In genomic region chr22:38272373-38273134, GRCh38 we compare ENCODE assay signal across 8 cellular contexts. TPM values are rescaled to one million over a fixed set of nuclear protein-coding genes. Genes with fewer than 3 reads are reported as not detected.
DNase-seq lines count a peak whose midpoint lies in the region; ATAC-seq and TF ChIP-seq lines count a peak whose summit lies in the region.

Gene TMEM184B, minus strand, starts transcription at chr22:38273010. Its CDS starts 25,049 bp downstream, at chr22:38247961.

- peaks cover 6% of the 10 kb centered on the region; the same call in 1 of the 2 replicates for H4K20me1 ChIP-seq in DOHH2 (ENCODE audit: control insufficient read depth, insufficient read depth, low read depth, low read length)

- H3K27me3 ChIP-seq in DOHH2 (ENCODE audit: control insufficient read depth, low read length) (peaks cover 7% of the 10 kb centered on the region), breast epithelium (no peaks in the 10 kb centered on the region)

- TF ChIP-seq CTCF in DOHH2 (IDR thresholded peaks at IDR 0.05; ENCODE audit: low read depth, low read length, poor library complexity, severe bottlenecking) (no peak), NB4 (IDR thresholded peaks at IDR 0.05; ENCODE audit: low read depth, low read length) (no peak), WI38 (IDR thresholded peaks at IDR 0.05; ENCODE audit: low read depth, low read length) (no peak), breast epithelium (IDR thresholded peaks at IDR 0.05) (no peak)

- peak; percentile 74 for ATAC-seq in GM21737 (IDR thresholded peaks at IDR 0.05; ENCODE audit: unreplicated experiment)
- ATAC-seq in GM18873 (IDR thresholded peaks at IDR 0.05; ENCODE audit: low FRiP score, unreplicated experiment), result no peak

- H3F3A ChIP-seq in DOHH2 (ENCODE audit: control insufficient read depth, insufficient read depth), result no peaks in the 10 kb centered on the region

- H3K4me3 ChIP-seq in DOHH2 (ENCODE audit: low read length) (peak within 1 kb of the TSS; percentile 94), NB4 (ENCODE audit: low read depth, low read length) (peak within 1 kb of the TSS; percentile 70), WI38 (ENCODE audit: low read depth, low read length) (peak within 1 kb of the TSS; percentile 91), breast epithelium (peak within 1 kb of the TSS; percentile 94 to 97 (median 96)), skin epidermis (peak within 1 kb of the TSS; percentile 68 to 98 (median 89))

- peak within 1 kb of the TSS; percentile 79 for H3K4me2 ChIP-seq in DOHH2 (ENCODE audit: low read length)

- DNase-seq in NB4 (ENCODE audit: low read depth) (peak; percentile 71), breast epithelium (ENCODE audit: low spot score in 2 of 2) (peak; percentile 67 to 73), iPS-NIHi11 (ENCODE audit: low spot score) (peak; percentile 98)

- H3K27ac ChIP-seq in DOHH2 (ENCODE audit: low read depth, low read length) (no peak within 1 kb of the TSS), breast epithelium (peak within 1 kb of the TSS; percentile 88 to 96), skin epidermis (peak within 1 kb of the TSS; percentile 75 to 96 (median 92))

- H3K4me1 ChIP-seq in DOHH2 (ENCODE audit: control insufficient read depth, low read length) (peaks cover 25% of the 10 kb centered on the region), breast epithelium (peaks cover 4 to 17% of the 10 kb centered on the region in 2 donors)

- TF ChIP-seq POLR2A in NB4 (IDR thresholded peaks at IDR 0.05; ENCODE audit: extremely low read depth, insufficient read length) (peak; percentile 49), breast epithelium (IDR thresholded peaks at IDR 0.05) (no peak)

- H3K9me3 ChIP-seq in DOHH2 (ENCODE audit: control insufficient read depth, insufficient read depth, low read length), result no peaks in the 10 kb centered on the region
- H3K9me3 ChIP-seq in breast epithelium, result no peaks in the 10 kb centered on the region

- no peaks in the 10 kb centered on the region for H3K36me3 ChIP-seq in DOHH2 (ENCODE audit: control insufficient read depth, low read length)
- H3K36me3 ChIP-seq in breast epithelium, result no peaks in the 10 kb centered on the region

- H3K79me2 ChIP-seq in DOHH2 (ENCODE audit: control insufficient read depth, low read length), result peaks cover 12% of the 10 kb centered on the region

- no peaks in the 10 kb centered on the region for H3K9me2 ChIP-seq in DOHH2 (replicated peaks; ENCODE audit: control insufficient read depth, low read length)

- intact Hi-C loops in breast epithelium (cut with DNase I; ENCODE audit: low total_unique reads), result no loop called here

RNA-seq across cellular contexts. Expression of gene TMEM184B, which starts in this region (rescaled TPM):
- 10 to 100 TPM; 30.6 to 49.5 (median 42.4) TPM for total RNA-seq in breast epithelium
